ENCODE assay signal across 9 cellular contexts in the genomic region with DNA sequence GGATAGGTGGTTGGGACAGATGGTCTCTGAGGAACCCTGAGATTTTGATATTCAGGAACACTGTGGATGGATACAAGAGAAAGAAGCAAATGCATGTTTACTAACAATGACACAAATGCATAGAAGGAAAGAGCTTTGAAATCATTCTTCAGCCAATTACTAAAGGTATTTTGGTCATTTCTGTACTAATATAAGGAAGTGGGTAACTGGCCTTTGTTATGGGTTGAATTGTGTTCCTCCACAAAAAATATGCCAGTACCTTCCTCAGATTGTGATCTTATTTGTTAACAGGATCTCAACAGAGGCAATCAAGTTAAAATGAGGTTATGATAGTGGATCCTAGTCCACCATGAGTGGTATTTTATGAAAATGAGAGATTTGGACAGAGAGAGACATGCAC.
"Had no signal": no experiment of that assay in that cellular context is flagged by ENCODE, and none has a peak within 500 bp of the region (broad histone marks: within the 10 kb centered on the region; RNA-seq: fewer than 3 reads in every experiment).

No MANE protein-coding gene starts in this region.

- H3K4me3 ChIP-seq: K562 had no signal

- H3K4me2 ChIP-seq: KMS-11 had no signal

- H3K27ac Mint-ChIP-seq: IgD-negative memory B cell had no signal

- H3K4me3 Mint-ChIP-seq: IgD-negative memory B cell had no signal

- H3K36me3 Mint-ChIP-seq: IgD-negative memory B cell had no signal

- H3K9ac ChIP-seq: KMS-11 had no signal

- DNase-seq: IMR-90, KBM-7, KG1 had no signal

- ATAC-seq: HepG2, K562 had no signal

- FAIRE-seq: HepG2, HTR-8/SVneo, K562 had no signal

- H3K27ac ChIP-seq: HL-60, KMS-11 had no signal
